Comparison of ENCODE assay signal across 8 cellular contexts in genomic region chr9:128412120-128412790, GRCh38. TPM values are rescaled to one million over a fixed set of nuclear protein-coding genes. Genes with fewer than 3 reads are reported as not detected.
DNase-seq lines count a peak whose midpoint lies in the region; ATAC-seq and TF ChIP-seq lines count a peak whose summit lies in the region.

No MANE protein-coding gene starts in this region.

- no peak overlapping the region for H3K4me3 Mint-ChIP-seq in activated CD8-positive, alpha-beta memory T cell treated with anti-CD3 and anti-CD28 coated beads, Interleukin-2, amount 10 ng/mL, durations not matched to agents 7 days and 5 days

- no peak overlapping the region for H2AFZ ChIP-seq in neural cell (ENCODE audit: low read depth, low read length)

- peaks cover 0 to 13% (median 0%) of the 10 kb centered on the region in 12 donors for H3K4me1 ChIP-seq in heart left ventricle

- H3K36me3 ChIP-seq in heart left ventricle = no peaks in the 10 kb centered on the region
- no peaks in the 10 kb centered on the region for H3K36me3 ChIP-seq in neural cell (ENCODE audit: insufficient read depth, low read length)

- no peak overlapping the region for H3K4me3 ChIP-seq in heart left ventricle
- H3K4me3 ChIP-seq in neural cell (ENCODE audit: low read length) = no peak overlapping the region

- no peaks in the 10 kb centered on the region for H3K79me2 ChIP-seq in neural cell (replicated peaks; ENCODE audit: insufficient read depth, low read length)

- WGBS in heart left ventricle, 4 donors = 11 to 14% (median 12%) methylated on average over 11 to 13 of the region's 13 CpGs

- H3K9me3 ChIP-seq in heart left ventricle (no peaks in the 10 kb centered on the region), neural cell (ENCODE audit: low read length) (no peaks in the 10 kb centered on the region)

- TF ChIP-seq CTCF in heart left ventricle (IDR thresholded peaks at IDR 0.05) (peak; percentile 33 to 68 (median 57)), neural cell (IDR thresholded peaks at IDR 0.05; ENCODE audit: poor library complexity, severe bottlenecking) (peak; percentile 70)

- H4K20me1 ChIP-seq in neural cell (ENCODE audit: insufficient read depth) = no peaks in the 10 kb centered on the region

- CTCF ChIA-PET in activated CD8-positive, alpha-beta memory T cell treated with anti-CD3 and anti-CD28 coated beads, Interleukin-2, amount 10 ng/mL, durations not matched to agents 7 days and 5 days (lab: Charles Lee) = interaction anchor here (0.5 to 4.4 kb wide), 9 partner anchors 14 to 104 kb away, joined by 3 to 38 read pairs (median 3); partner anchors contain the start of gene URM1

- no peak overlapping the region for H3K27ac Mint-ChIP-seq in activated CD8-positive, alpha-beta memory T cell treated with anti-CD3 and anti-CD28 coated beads, Interleukin-2, amount 10 ng/mL, durations not matched to agents 7 days and 5 days

- H3K27me3 ChIP-seq in heart left ventricle = peaks cover 0 to 60% (median 15%) of the 10 kb centered on the region in 9 donors
- H3K27me3 ChIP-seq in neural cell (ENCODE audit: insufficient read depth, low read depth, low read length) = peaks cover 61% of the 10 kb centered on the region

- peak in 3 of 4 donors; percentile 28 to 65 (median 49) for ATAC-seq in heart left ventricle
- peak; percentile 65 for ATAC-seq in activated CD8-positive, alpha-beta memory T cell treated with anti-CD3 and anti-CD28 coated beads, Interleukin-2, amount 10 ng/mL, durations not matched to agents 7 days and 5 days

- intact Hi-C loops in heart left ventricle (cut with DNase I) (loop anchor here in 7 of 10 donors (1.0 to 5.0 kb wide), 5 partner anchors 40 to 115 kb away; partner anchors contain the start of gene URM1 (in 1 of the 7)), cardiac septum (cut with DNase I) (loop anchor here (2.0 kb wide), 1 partner anchor 49 kb away; no protein-coding TSS in a partner anchor)

- peak; percentile 76 for TF ChIP-seq RAD21 in neural cell (conservative IDR thresholded peaks at IDR 0.05)

- no peak overlapping the region for H3K9ac ChIP-seq in neural cell (ENCODE audit: low read length)

- peaks cover 3% of the 10 kb centered on the region for H3K4me1 Mint-ChIP-seq in activated CD8-positive, alpha-beta memory T cell treated with anti-CD3 and anti-CD28 coated beads, Interleukin-2, amount 10 ng/mL, durations not matched to agents 7 days and 5 days

- H3K9me3 Mint-ChIP-seq in activated CD8-positive, alpha-beta memory T cell treated with anti-CD3 and anti-CD28 coated beads, Interleukin-2, amount 10 ng/mL, durations not matched to agents 7 days and 5 days (ENCODE audit: low read depth) = no peaks in the 10 kb centered on the region

- H3K27ac ChIP-seq in heart left ventricle (no peak overlapping the region), neural cell (ENCODE audit: low read length) (no peak overlapping the region)

- DNase-seq in heart left ventricle (peak in 2 of 5 donors; percentile 26 to 35), cardiac septum (ENCODE audit: low spot score) (no peak), NCI-H524 (lab: John Stamatoyannopoulos, UW) (peak; percentile 86 to 95), erythroblast (lab: John Stamatoyannopoulos, UW) (peak; percentile 34 to 56), HT-29 (ENCODE audit: low spot score) (no peak), GF-D8 (lab: John Stamatoyannopoulos, UW) (no peak)
- peak; percentile 68 for DNase-seq in activated CD8-positive, alpha-beta memory T cell treated with anti-CD3 and anti-CD28 coated beads, Interleukin-2, amount 10 ng/mL, durations not matched to agents 7 days and 5 days

- no peaks in the 10 kb centered on the region for H3K36me3 Mint-ChIP-seq in activated CD8-positive, alpha-beta memory T cell treated with anti-CD3 and anti-CD28 coated beads, Interleukin-2, amount 10 ng/mL, durations not matched to agents 7 days and 5 days

- no peak for TF ChIP-seq POLR2A in heart left ventricle (IDR thresholded peaks at IDR 0.05)
- TF ChIP-seq POLR2A in erythroblast (IDR thresholded peaks at IDR 0.05; ENCODE audit: low read length) = no peak

- no peaks in the 10 kb centered on the region for H3F3A ChIP-seq in neural cell (ENCODE audit: insufficient read depth, low read length, poor library complexity, severe bottlenecking)

- TF ChIP-seq EP300 in neural cell (conservative IDR thresholded peaks at IDR 0.05; ENCODE audit: poor library complexity, severe bottlenecking) = no peak

- no peaks in the 10 kb centered on the region for H3K9me2 ChIP-seq in neural cell (ENCODE audit: insufficient read depth, low read length)

- no peak overlapping the region for H3K4me2 ChIP-seq in neural cell (ENCODE audit: low read length)

- peaks cover 57% of the 10 kb centered on the region for H3K27me3 Mint-ChIP-seq in activated CD8-positive, alpha-beta memory T cell treated with anti-CD3 and anti-CD28 coated beads, Interleukin-2, amount 10 ng/mL, durations not matched to agents 7 days and 5 days

TF ChIP-seq in neural cell, 6 proteins besides CTCF, POLR2A, EP300 and RAD21:
- TF ChIP-seq EZH2 (IDR thresholded peaks at IDR 0.05; ENCODE audit: borderline replicate concordance, insufficient read depth, low read length, poor library complexity, severe bottlenecking) (no peak), TAF1 (IDR thresholded peaks at IDR 0.05; ENCODE audit: low read depth) (no peak), POLR2AphosphoS5 (IDR thresholded peaks at IDR 0.05) (no peak), SMC3 (conservative IDR thresholded peaks at IDR 0.05; ENCODE audit: poor library complexity) (peak; percentile 69), MXI1 (conservative IDR thresholded peaks at IDR 0.05; ENCODE audit: poor library complexity, severe bottlenecking) (no peak)
TF ChIP-seq in neural cell: peak in this region for 1.

RNA-seq across cellular contexts. Expression of gene CERCAM, which starts 8.4 kb away (rescaled TPM):
- total RNA-seq in heart left ventricle (10 to 100 TPM in 7 of 9 donors, 1 to 10 TPM in 2; 5.9 to 30.0 (median 11.8) TPM), cardiac septum (16.6 TPM)
- polyA plus RNA-seq in heart left ventricle (10 to 100 TPM in 1 of 2 donors, 1 to 10 TPM in 1; 5.3 to 10.7 TPM), neural cell (1.1 and 1.8 TPM in 2 replicates)
- 10 to 100 TPM in 1 of 2 experiments, 1 to 10 TPM in 1; 5.2 to 12.2 TPM for total RNA-seq in activated CD8-positive, alpha-beta memory T cell treated with anti-CD3 and anti-CD28 coated beads, Interleukin-2, amount 10 ng/mL, durations not matched to agents 7 days and 5 days
- polyA minus RNA-seq in neural cell = 1.2 and 1.5 TPM in 2 replicates
- 0.25 TPM in 1 of 2 replicates, not detected in the other for total RNA-seq in HT-29 (2014; rRNA removed; shearing (Covaris generic))

RNA-seq across cellular contexts. Expression of gene URM1, which starts 41.1 kb away (rescaled TPM):
- total RNA-seq in heart left ventricle = 10 to 100 TPM; 34.4 to 55.5 (median 45.4) TPM
- polyA plus RNA-seq in heart left ventricle = 10 to 100 TPM; 30.2 to 85.6 TPM
- total RNA-seq in cardiac septum = 49.5 TPM
- total RNA-seq in activated CD8-positive, alpha-beta memory T cell treated with anti-CD3 and anti-CD28 coated beads, Interleukin-2, amount 10 ng/mL, durations not matched to agents 7 days and 5 days = 10 to 100 TPM; 61.4 to 81.0 TPM
- 66.0 and 80.8 TPM in 2 replicates for polyA plus RNA-seq in neural cell
- polyA minus RNA-seq in neural cell = 27.3 and 27.4 TPM in 2 replicates
- total RNA-seq in HT-29 (2014; rRNA removed; shearing (Covaris generic)) = 95.2 and 102 TPM in 2 replicates

RNA-seq across cellular contexts. Expression of gene ODF2, which starts 43.6 kb away (rescaled TPM):
- total RNA-seq in heart left ventricle (10 to 100 TPM; 10.9 to 20.9 (median 13.7) TPM), cardiac septum (20.8 TPM)
- polyA plus RNA-seq in heart left ventricle (10 to 100 TPM in 1 of 2 donors, 1 to 10 TPM in 1; 8.0 to 25.5 TPM), neural cell (39.3 and 40.4 TPM in 2 replicates)
- total RNA-seq in activated CD8-positive, alpha-beta memory T cell treated with anti-CD3 and anti-CD28 coated beads, Interleukin-2, amount 10 ng/mL, durations not matched to agents 7 days and 5 days = 10 to 100 TPM; 71.8 to 82.7 TPM
- polyA minus RNA-seq in neural cell = 26.3 and 31.1 TPM in 2 replicates
- total RNA-seq in HT-29 (2014; rRNA removed; shearing (Covaris generic)) = 34.2 and 36.0 TPM in 2 replicates

Comparison
In these comparisons a context has a peak if more than half of its experiments do, and no peak if none do; other contexts are left out.
1. DNase-seq: peak in NCI-H524 (2 of 2), activated CD8-positive, alpha-beta memory T cell treated with anti-CD3 and anti-CD28 coated beads, Interleukin-2, amount 10 ng/mL, durations not matched to agents 7 days and 5 days (single experiment) and erythroblast (2 of 2); none in cardiac septum (single experiment), HT-29 (single experiment) and GF-D8 (single experiment).